ENCODE assay signal across 2 cellular contexts in the genomic region with DNA sequence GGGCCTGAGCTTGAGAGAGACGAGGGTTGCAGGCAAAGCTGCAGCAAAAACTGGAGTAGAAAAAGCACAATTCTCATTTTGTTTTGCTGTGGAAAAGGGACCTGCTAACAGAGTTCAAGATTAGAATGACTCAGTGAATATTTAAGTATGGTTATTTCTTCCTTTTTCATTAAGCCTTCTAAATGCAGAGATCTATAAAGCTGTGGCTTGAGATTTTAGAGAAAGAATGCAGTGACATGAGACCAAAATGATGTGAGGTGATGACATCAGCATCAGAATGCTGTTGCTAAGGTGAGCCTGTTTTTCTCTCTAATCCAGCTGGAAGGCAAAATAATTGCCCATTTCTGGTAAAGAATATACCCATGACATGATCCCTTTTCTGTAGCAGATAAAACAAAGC.
TF ChIP-seq lines count a peak whose summit lies in the region.

No MANE protein-coding gene starts in this region.

TF ChIP-seq in K562, 482 proteins besides CTCF, POLR2A, EP300 and RAD21:
- TF ChIP-seq POLR2B (IDR thresholded peaks at IDR 0.05; ENCODE audit: low read depth, partially characterized antibody) (no peak), KDM2B (CRISPR knock-in tag; IDR thresholded peaks at IDR 0.05) (no peak), ZNF79 (CRISPR knock-in tag; IDR thresholded peaks at IDR 0.05; ENCODE audit: low read depth) (no peak), FIP1L1 (IDR thresholded peaks at IDR 0.05; ENCODE audit: low read depth, low read length, poor library complexity, severe bottlenecking) (no peak), HCFC1 (IDR thresholded peaks at IDR 0.05; ENCODE audit: low read depth, low read length) (no peak), SIRT6 (IDR thresholded peaks at IDR 0.05; ENCODE audit: low read depth, low read length) (no peak), POLR2G (IDR thresholded peaks at IDR 0.05; ENCODE audit: low read depth, low read length) (no peak), NR3C1 (CRISPR knock-in tag; IDR thresholded peaks at IDR 0.05) (no peak), BACH1 (tag; IDR thresholded peaks at IDR 0.05) (no peak), ZZZ3 (IDR thresholded peaks at IDR 0.05) (no peak), POLR2H (tag; IDR thresholded peaks at IDR 0.05; ENCODE audit: low read depth) (no peak), TAL1 (IDR thresholded peaks at IDR 0.05) (no peak), ADNP (tag; IDR thresholded peaks at IDR 0.05) (no peak), PHB (CRISPR knock-in tag; IDR thresholded peaks at IDR 0.05) (no peak)
- TF ChIP-seq, protein P1, sequence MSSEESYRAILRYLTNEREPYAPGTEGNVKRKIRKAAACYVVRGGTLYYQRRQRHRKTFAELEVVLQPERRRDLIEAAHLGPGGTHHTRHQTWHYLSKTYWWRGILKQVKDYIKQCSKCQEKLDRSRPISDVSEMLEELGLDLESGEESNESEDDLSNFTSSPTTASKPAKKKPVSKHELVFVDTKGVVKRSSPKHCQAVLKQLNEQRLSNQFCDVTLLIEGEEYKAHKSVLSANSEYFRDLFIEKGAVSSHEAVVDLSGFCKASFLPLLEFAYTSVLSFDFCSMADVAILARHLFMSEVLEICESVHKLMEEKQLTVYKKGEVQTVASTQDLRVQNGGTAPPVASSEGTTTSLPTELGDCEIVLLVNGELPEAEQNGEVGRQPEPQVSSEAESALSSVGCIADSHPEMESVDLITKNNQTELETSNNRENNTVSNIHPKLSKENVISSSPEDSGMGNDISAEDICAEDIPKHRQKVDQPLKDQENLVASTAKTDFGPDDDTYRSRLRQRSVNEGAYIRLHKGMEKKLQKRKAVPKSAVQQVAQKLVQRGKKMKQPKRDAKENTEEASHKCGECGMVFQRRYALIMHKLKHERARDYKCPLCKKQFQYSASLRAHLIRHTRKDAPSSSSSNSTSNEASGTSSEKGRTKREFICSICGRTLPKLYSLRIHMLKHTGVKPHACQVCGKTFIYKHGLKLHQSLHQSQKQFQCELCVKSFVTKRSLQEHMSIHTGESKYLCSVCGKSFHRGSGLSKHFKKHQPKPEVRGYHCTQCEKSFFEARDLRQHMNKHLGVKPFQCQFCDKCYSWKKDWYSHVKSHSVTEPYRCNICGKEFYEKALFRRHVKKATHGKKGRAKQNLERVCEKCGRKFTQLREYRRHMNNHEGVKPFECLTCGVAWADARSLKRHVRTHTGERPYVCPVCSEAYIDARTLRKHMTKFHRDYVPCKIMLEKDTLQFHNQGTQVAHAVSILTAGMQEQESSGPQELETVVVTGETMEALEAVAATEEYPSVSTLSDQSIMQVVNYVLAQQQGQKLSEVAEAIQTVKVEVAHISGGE (CRISPR knock-in tag; IDR thresholded peaks at IDR 0.05): no peak
- TF ChIP-seq, protein P2, sequence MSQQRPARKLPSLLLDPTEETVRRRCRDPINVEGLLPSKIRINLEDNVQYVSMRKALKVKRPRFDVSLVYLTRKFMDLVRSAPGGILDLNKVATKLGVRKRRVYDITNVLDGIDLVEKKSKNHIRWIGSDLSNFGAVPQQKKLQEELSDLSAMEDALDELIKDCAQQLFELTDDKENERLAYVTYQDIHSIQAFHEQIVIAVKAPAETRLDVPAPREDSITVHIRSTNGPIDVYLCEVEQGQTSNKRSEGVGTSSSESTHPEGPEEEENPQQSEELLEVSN (IDR thresholded peaks at IDR 0.05; ENCODE audit: borderline replicate concordance in 1 of 2, extremely low read depth in 1 of 2, insufficient read depth in 1 of 2, insufficient read length in 1 of 2, low read depth in 1 of 2, low read length in 1 of 2, poor library complexity in 1 of 2, severe bottlenecking in 1 of 2): no peak
- TF ChIP-seq, protein P3, sequence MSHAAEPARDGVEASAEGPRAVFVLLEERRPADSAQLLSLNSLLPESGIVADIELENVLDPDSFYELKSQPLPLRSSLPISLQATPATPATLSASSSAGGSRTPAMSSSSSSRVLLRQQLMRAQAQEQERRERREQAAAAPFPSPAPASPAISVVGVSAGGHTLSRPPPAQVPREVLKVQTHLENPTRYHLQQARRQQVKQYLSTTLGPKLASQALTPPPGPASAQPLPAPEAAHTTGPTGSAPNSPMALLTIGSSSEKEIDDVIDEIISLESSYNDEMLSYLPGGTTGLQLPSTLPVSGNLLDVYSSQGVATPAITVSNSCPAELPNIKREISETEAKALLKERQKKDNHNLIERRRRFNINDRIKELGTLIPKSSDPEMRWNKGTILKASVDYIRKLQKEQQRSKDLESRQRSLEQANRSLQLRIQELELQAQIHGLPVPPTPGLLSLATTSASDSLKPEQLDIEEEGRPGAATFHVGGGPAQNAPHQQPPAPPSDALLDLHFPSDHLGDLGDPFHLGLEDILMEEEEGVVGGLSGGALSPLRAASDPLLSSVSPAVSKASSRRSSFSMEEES (CRISPR knock-in tag; IDR thresholded peaks at IDR 0.05): no peak

TF ChIP-seq in WTC11, 78 proteins besides CTCF, POLR2A, EP300 and RAD21:
- TF ChIP-seq, protein P4, sequence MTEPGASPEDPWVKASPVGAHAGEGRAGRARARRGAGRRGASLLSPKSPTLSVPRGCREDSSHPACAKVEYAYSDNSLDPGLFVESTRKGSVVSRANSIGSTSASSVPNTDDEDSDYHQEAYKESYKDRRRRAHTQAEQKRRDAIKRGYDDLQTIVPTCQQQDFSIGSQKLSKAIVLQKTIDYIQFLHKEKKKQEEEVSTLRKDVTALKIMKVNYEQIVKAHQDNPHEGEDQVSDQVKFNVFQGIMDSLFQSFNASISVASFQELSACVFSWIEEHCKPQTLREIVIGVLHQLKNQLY (CRISPR knock-in tag; IDR thresholded peaks at IDR 0.05): no peak
- TF ChIP-seq, protein P5, sequence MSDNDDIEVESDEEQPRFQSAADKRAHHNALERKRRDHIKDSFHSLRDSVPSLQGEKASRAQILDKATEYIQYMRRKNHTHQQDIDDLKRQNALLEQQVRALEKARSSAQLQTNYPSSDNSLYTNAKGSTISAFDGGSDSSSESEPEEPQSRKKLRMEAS (CRISPR knock-in tag; IDR thresholded peaks at IDR 0.05): no peak
- TF ChIP-seq, protein P6, sequence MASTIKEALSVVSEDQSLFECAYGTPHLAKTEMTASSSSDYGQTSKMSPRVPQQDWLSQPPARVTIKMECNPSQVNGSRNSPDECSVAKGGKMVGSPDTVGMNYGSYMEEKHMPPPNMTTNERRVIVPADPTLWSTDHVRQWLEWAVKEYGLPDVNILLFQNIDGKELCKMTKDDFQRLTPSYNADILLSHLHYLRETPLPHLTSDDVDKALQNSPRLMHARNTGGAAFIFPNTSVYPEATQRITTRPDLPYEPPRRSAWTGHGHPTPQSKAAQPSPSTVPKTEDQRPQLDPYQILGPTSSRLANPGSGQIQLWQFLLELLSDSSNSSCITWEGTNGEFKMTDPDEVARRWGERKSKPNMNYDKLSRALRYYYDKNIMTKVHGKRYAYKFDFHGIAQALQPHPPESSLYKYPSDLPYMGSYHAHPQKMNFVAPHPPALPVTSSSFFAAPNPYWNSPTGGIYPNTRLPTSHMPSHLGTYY (CRISPR knock-in tag; IDR thresholded peaks at IDR 0.05): no peak
- TF ChIP-seq, protein P7, sequence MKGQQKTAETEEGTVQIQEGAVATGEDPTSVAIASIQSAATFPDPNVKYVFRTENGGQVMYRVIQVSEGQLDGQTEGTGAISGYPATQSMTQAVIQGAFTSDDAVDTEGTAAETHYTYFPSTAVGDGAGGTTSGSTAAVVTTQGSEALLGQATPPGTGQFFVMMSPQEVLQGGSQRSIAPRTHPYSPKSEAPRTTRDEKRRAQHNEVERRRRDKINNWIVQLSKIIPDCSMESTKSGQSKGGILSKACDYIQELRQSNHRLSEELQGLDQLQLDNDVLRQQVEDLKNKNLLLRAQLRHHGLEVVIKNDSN (CRISPR knock-in tag; IDR thresholded peaks at IDR 0.05): no peak
- no peak for TF ChIP-seq ZNF121 (CRISPR knock-in tag; IDR thresholded peaks at IDR 0.05)
- TF ChIP-seq, protein P8, sequence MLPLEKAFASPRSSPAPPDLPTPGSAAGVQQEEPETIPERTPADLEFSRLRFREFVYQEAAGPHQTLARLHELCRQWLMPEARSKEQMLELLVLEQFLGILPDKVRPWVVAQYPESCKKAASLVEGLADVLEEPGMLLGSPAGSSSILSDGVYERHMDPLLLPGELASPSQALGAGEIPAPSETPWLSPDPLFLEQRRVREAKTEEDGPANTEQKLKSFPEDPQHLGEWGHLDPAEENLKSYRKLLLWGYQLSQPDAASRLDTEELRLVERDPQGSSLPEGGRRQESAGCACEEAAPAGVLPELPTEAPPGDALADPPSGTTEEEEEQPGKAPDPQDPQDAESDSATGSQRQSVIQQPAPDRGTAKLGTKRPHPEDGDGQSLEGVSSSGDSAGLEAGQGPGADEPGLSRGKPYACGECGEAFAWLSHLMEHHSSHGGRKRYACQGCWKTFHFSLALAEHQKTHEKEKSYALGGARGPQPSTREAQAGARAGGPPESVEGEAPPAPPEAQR (CRISPR knock-in tag; IDR thresholded peaks at IDR 0.05): no peak
